ENCODE assay signal across 30 cellular contexts in the genomic region with DNA sequence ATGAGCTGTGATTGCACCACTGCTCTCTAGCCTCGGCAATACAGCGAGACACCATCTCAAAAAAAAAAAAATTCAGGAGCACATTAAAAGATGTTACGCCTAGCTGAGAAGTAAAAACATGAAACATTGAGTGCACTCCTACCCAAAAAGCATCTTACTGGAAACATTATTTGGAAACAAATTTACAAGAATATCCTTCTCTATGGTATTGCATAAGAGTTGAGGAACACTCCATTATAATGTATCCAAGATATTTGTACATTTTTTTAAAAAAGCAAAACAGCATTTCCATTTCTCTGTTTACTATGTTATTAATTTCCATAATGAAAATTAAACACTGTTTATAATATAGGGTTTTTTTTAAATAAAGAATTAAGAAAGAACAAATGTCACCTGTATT.
"Had no signal": no experiment of that assay in that cellular context is flagged by ENCODE, and none has a peak within 500 bp of the region (broad histone marks: within the 10 kb centered on the region; RNA-seq: fewer than 3 reads in every experiment).

No MANE protein-coding gene starts in this region.

- H3K27ac Mint-ChIP-seq: immature natural killer cell; naive thymus-derived CD8-positive, alpha-beta T cell; nephron; progenitor cell of endocrine pancreas; stimulated activated naive B cell treated with anti-CD40 and anti-IgM and Interleukin-4, amounts not matched to agents 10 μg/mL and 1 μg/mL and 100 μg/mL, for 72 hours had no signal

- H3K27me3 Mint-ChIP-seq: naive thymus-derived CD8-positive, alpha-beta T cell; progenitor cell of endocrine pancreas; stimulated activated naive B cell treated with anti-CD40 and anti-IgM and Interleukin-4, amounts not matched to agents 10 μg/mL and 1 μg/mL and 100 μg/mL, for 72 hours had no signal

- FAIRE-seq: islet of Langerhans, kidney had no signal

- H3K4me3 ChIP-seq: left lung, lower lobe of right lung, right atrium auricular region, sigmoid colon, smooth muscle cell, stomach, testis, thyroid gland, transverse colon, upper lobe of left lung, vagina had no signal

- H3K27ac ChIP-seq: left lung, lower lobe of right lung, parathyroid adenoma, right atrium auricular region, sigmoid colon, stomach, testis, thyroid gland, transverse colon, upper lobe of left lung, vagina had no signal

- H3K4me2 ChIP-seq: smooth muscle cell had no signal

- H3K4me1 Mint-ChIP-seq: neural crest cell had no signal

- ATAC-seq: left colon; left lung; lower lobe of right lung; naive thymus-derived CD8-positive, alpha-beta T cell; stimulated activated naive B cell treated with anti-CD40 and anti-IgM and Interleukin-4, amounts not matched to agents 10 μg/mL and 1 μg/mL and 100 μg/mL, for 72 hours; stimulated activated naive CD8-positive, alpha-beta T cell treated with anti-CD3 and anti-CD28 coated beads, Interleukin-15, Interleukin-2, amounts not matched to agents 100 U/mL and 50 U/mL, for 24 hours had no signal

- H3K9me3 Mint-ChIP-seq: immature natural killer cell; naive thymus-derived CD8-positive, alpha-beta T cell; stimulated activated naive B cell treated with anti-CD40 and anti-IgM and Interleukin-4, amounts not matched to agents 10 μg/mL and 1 μg/mL and 100 μg/mL, for 72 hours had no signal

- H3K9ac ChIP-seq: parathyroid adenoma had no signal

- H2AFZ ChIP-seq: parathyroid adenoma had no signal

- H3K27me3 ChIP-seq: left lung, right atrium auricular region, sigmoid colon, stomach, testis, thyroid gland, transverse colon, upper lobe of left lung, vagina had no signal

- H3K4me3 Mint-ChIP-seq: immature natural killer cell; naive thymus-derived CD8-positive, alpha-beta T cell; nephron; neural crest cell; stimulated activated naive B cell treated with anti-CD40 and anti-IgM and Interleukin-4, amounts not matched to agents 10 μg/mL and 1 μg/mL and 100 μg/mL, for 72 hours had no signal

- DNase-seq: hypothalamus; immature natural killer cell; kidney; left colon; left lung; lower lobe of right lung; mammary epithelial cell; mesenchymal stem cell; naive thymus-derived CD8-positive, alpha-beta T cell; nucleus accumbens; sigmoid colon; stimulated activated CD4-positive, alpha-beta T cell treated with anti-CD3 and anti-CD28 coated beads, Interleukin-1b, Interleukin-23, amount 100 ng/mL, for 48 hours; stimulated activated CD4-positive, alpha-beta T cell treated with anti-CD3 and anti-CD28 coated beads, Interleukin-2, amount 100 ng/mL, for 48 hours; stimulated activated CD4-positive, alpha-beta T cell treated with anti-CD3 and anti-CD28 coated beads, Interleukin-4, amount 100 ng/mL, for 4 hours; stimulated activated CD8-positive, alpha-beta memory T cell treated with anti-CD3 and anti-CD28 coated beads, Interleukin-4, amount 100 ng/mL, for 48 hours; stimulated activated naive B cell treated with anti-CD40 and anti-IgM and Interleukin-4, amounts not matched to agents 10 μg/mL and 1 μg/mL and 100 μg/mL, for 72 hours; stimulated activated naive CD8-positive, alpha-beta T cell treated with anti-CD3 and anti-CD28 coated beads, Interleukin-15, Interleukin-2, amounts not matched to agents 100 U/mL and 50 U/mL, for 24 hours; stomach; testis; thyroid gland; transverse colon; upper lobe of left lung had no signal

- H3K4me1 ChIP-seq: left lung, parathyroid adenoma, right atrium auricular region, testis had no signal

- H3K9me3 ChIP-seq: left lung, lower lobe of right lung, right atrium auricular region, sigmoid colon, stomach, testis, thyroid gland, transverse colon, upper lobe of left lung, vagina had no signal
